9 cellular contexts compared by ENCODE assay signal in genomic region chr6:42338573-42339218, GRCh38.
DNase-seq lines count a peak whose midpoint lies in the region; ATAC-seq and TF ChIP-seq lines count a peak whose summit lies in the region.
"Had no signal": no experiment of that assay in that cellular context is flagged by ENCODE, and none has a peak within 500 bp of the region (broad histone marks: within the 10 kb centered on the region; RNA-seq: fewer than 3 reads in every experiment).

No MANE protein-coding gene starts in this region.

- no peak overlapping the region for H3K27ac Mint-ChIP-seq in activated CD4-positive, alpha-beta T cell treated with anti-CD3 and anti-CD28 coated beads, Interleukin-2, amount 10 ng/mL, durations not matched to agents 7 days and 5 days

- peak; percentile 48 for DNase-seq in activated CD4-positive, alpha-beta T cell treated with anti-CD3 and anti-CD28 coated beads for 48 hours
- DNase-seq in activated CD4-positive, alpha-beta T cell treated with anti-CD3 and anti-CD28 coated beads, Interleukin-2, amount 10 ng/mL, durations not matched to agents 7 days and 5 days: no peak
- peak; percentile 91 for DNase-seq in Panc1 (ENCODE audit: low read depth, low spot score)
- DNase-seq in choroid plexus epithelial cell (ENCODE audit: low read depth): peak; percentile 91
- no peak for DNase-seq in foreskin melanocyte
- no peak for DNase-seq in head of caudate nucleus
- DNase-seq in hypothalamus (lab: John Stamatoyannopoulos, UW): no peak
- DNase-seq: C1 segment of cervical spinal cord had no signal

- H3K4me3 Mint-ChIP-seq in activated CD4-positive, alpha-beta T cell treated with anti-CD3 and anti-CD28 coated beads, Interleukin-2, amount 10 ng/mL, durations not matched to agents 7 days and 5 days: no peak overlapping the region

- H3K9me3 ChIP-seq in Panc1 (ENCODE audit: control insufficient read depth, insufficient read depth, low read depth, low read length): no peaks in the 10 kb centered on the region
- no peaks in the 10 kb centered on the region for H3K9me3 ChIP-seq in skeletal muscle satellite cell (replicated peaks; ENCODE audit: low read length)

- H3K4me3 ChIP-seq in Panc1 (ENCODE audit: low read depth in 2 of 2, low read length in 2 of 2) (peak overlapping the region in 1 of 2 experiments; percentile 9; a peak in 1 of 4 replicates), choroid plexus epithelial cell (ENCODE audit: low read depth, low read length) (no peak overlapping the region), skeletal muscle satellite cell (ENCODE audit: low read length) (peak overlapping the region; percentile 27)

- H3K9me3 Mint-ChIP-seq in activated CD4-positive, alpha-beta T cell treated with anti-CD3 and anti-CD28 coated beads, Interleukin-2, amount 10 ng/mL, durations not matched to agents 7 days and 5 days: no peaks in the 10 kb centered on the region

- no peaks in the 10 kb centered on the region for H3K27me3 Mint-ChIP-seq in activated CD4-positive, alpha-beta T cell treated with anti-CD3 and anti-CD28 coated beads, Interleukin-2, amount 10 ng/mL, durations not matched to agents 7 days and 5 days

- no TSS peak for BruUV-seq in Panc1 (replicated peaks; lab: Mats Ljungman, UMichigan)

- peak overlapping the region; percentile 67 for H3K4me2 ChIP-seq in skeletal muscle satellite cell (ENCODE audit: low read length)

- peak; percentile 92 for ATAC-seq in Panc1

- H3K36me3 Mint-ChIP-seq in activated CD4-positive, alpha-beta T cell treated with anti-CD3 and anti-CD28 coated beads, Interleukin-2, amount 10 ng/mL, durations not matched to agents 7 days and 5 days (ENCODE audit: low read depth): peaks cover 19% of the 10 kb centered on the region

- POLR2A ChIA-PET in activated CD4-positive, alpha-beta T cell treated with anti-CD3 and anti-CD28 coated beads, Interleukin-2, amount 10 ng/mL, durations not matched to agents 7 days and 5 days (lab: Charles Lee): interaction anchor here (0.6 kb wide), 1 partner anchor 1091 kb away, joined by 3 read pairs; no protein-coding TSS in a partner anchor
- POLR2A ChIA-PET in Panc1 (lab: Charles Lee): interaction anchor here (0.7 kb wide), 1 partner anchor 21 kb away, joined by 3 read pairs; no protein-coding TSS in a partner anchor

- H3K4me1 Mint-ChIP-seq in activated CD4-positive, alpha-beta T cell treated with anti-CD3 and anti-CD28 coated beads, Interleukin-2, amount 10 ng/mL, durations not matched to agents 7 days and 5 days: peaks cover 60% of the 10 kb centered on the region

- in situ Hi-C loops in Panc1 (cut with HindIII; ENCODE audit: low pct_unique_long_range_greater_than_20kb, low sequenced_read_pairs): no loop called here

- CTCF ChIA-PET in activated CD4-positive, alpha-beta T cell treated with anti-CD3 and anti-CD28 coated beads, Interleukin-2, amount 10 ng/mL, durations not matched to agents 7 days and 5 days (lab: Charles Lee): interaction anchor here (1.2 kb wide), 1 partner anchor 209 kb away, joined by 7 read pairs; no protein-coding TSS in a partner anchor
- CTCF ChIA-PET in Panc1 (lab: Charles Lee): interaction anchor here (0.9 kb wide), 1 partner anchor 37 kb away, joined by 3 read pairs; no protein-coding TSS in a partner anchor

- H3K27ac ChIP-seq in Panc1 (ENCODE audit: low read length): peak overlapping the region; percentile 76

- no peaks in the 10 kb centered on the region for H3K36me3 ChIP-seq in Panc1 (ENCODE audit: control insufficient read depth, insufficient read depth, low read length)
- H3K36me3 ChIP-seq in skeletal muscle satellite cell (ENCODE audit: insufficient read depth, low read length): no peaks in the 10 kb centered on the region

- H3K9ac ChIP-seq in skeletal muscle satellite cell (ENCODE audit: low read depth, low read length): peak overlapping the region; percentile 57

- H3K27me3 ChIP-seq in Panc1 (ENCODE audit: control insufficient read depth, insufficient read depth, low read length): no peaks in the 10 kb centered on the region
- no peaks in the 10 kb centered on the region for H3K27me3 ChIP-seq in skeletal muscle satellite cell (ENCODE audit: control insufficient read depth, insufficient read depth, low read length)

- TF ChIP-seq CTCF in Panc1 (IDR thresholded peaks at IDR 0.05) (no peak), choroid plexus epithelial cell (conservative IDR thresholded peaks at IDR 0.05; ENCODE audit: low read depth, low read length) (peak; percentile 16)

- intact Hi-C loops in Panc1 (cut with micrococcal nuclease; ENCODE audit: unreplicated experiment): no loop called here
- intact Hi-C loops in head of caudate nucleus (cut with DNase I): no loop called here

- H3K4me1 ChIP-seq in Panc1 (ENCODE audit: control insufficient read depth, insufficient read depth, low read length) (peaks cover 43% of the 10 kb centered on the region), skeletal muscle satellite cell (ENCODE audit: control insufficient read depth, insufficient read depth, low read length) (peaks cover 23% of the 10 kb centered on the region)

Comparison
In these comparisons a context has a peak if more than half of its experiments do, and no peak if none do; other contexts are left out.
1. DNase-seq: peak in activated CD4-positive, alpha-beta T cell treated with anti-CD3 and anti-CD28 coated beads for 48 hours (single experiment), Panc1 (single experiment) and choroid plexus epithelial cell (single experiment); none in activated CD4-positive, alpha-beta T cell treated with anti-CD3 and anti-CD28 coated beads, Interleukin-2, amount 10 ng/mL, durations not matched to agents 7 days and 5 days (single experiment), foreskin melanocyte (single experiment), head of caudate nucleus (0 of 42) and hypothalamus (0 of 51).